14 cellular contexts compared by ENCODE assay signal in the genomic region with DNA sequence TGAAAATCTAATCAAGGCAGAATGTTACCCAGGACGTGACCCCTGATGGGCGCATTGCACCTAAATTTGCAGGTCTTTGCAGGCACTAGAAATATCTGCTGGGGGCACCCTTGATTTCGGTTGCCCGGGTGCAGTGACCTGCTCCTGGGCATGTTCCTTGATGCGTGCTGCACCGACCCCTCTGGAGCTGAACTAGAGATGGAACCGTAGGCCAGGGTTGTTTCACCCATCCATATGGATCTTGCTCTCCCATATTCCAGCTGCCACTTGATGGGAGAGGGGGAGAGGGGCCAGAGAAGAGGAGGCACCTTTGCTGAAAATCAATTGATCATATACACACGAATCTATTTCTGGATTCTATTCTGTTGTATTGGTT.
"Had no signal": no experiment of that assay in that cellular context is flagged by ENCODE, and none has a peak within 500 bp of the region (broad histone marks: within the 10 kb centered on the region; RNA-seq: fewer than 3 reads in every experiment).

No MANE protein-coding gene starts in this region.

- H3K36me3 ChIP-seq: esophagus squamous epithelium, gastroesophageal sphincter, suprapubic skin, thyroid gland had no signal

- H3K27ac Mint-ChIP-seq: dendritic cell treated with granulocyte-macrophage colony-stimulating factor and Interleukin-4, amounts not matched to agents 40 ng/mL and 50 ng/mL, for 4 days; effector memory CD8-positive, alpha-beta T cell; nephron progenitor cell; type B pancreatic cell had no signal

- H3K4me3 Mint-ChIP-seq: dendritic cell treated with granulocyte-macrophage colony-stimulating factor and Interleukin-4, amounts not matched to agents 40 ng/mL and 50 ng/mL, for 4 days; effector memory CD8-positive, alpha-beta T cell; nephron progenitor cell; type B pancreatic cell had no signal

- H3K4me1 ChIP-seq: esophagus squamous epithelium, gastroesophageal sphincter, suprapubic skin, thyroid gland had no signal

- DNase-seq: effector memory CD8-positive, alpha-beta T cell; esophagus squamous epithelium; foreskin fibroblast; left colon; mammary epithelial cell; nephron progenitor cell; small intestine; stimulated activated CD4-positive, alpha-beta T cell treated with anti-CD3 and anti-CD28 coated beads, Interleukin-2, amount 100 ng/mL, for 48 hours had no signal

- H3K27me3 ChIP-seq: hepatocyte, suprapubic skin, thyroid gland had no signal

- H3K4me3 ChIP-seq: esophagus squamous epithelium, gastroesophageal sphincter, hepatocyte, suprapubic skin, thyroid gland had no signal

- ATAC-seq: effector memory CD8-positive, alpha-beta T cell; gastroesophageal sphincter; left colon had no signal

- H3K27ac ChIP-seq: esophagus squamous epithelium, gastroesophageal sphincter, hepatocyte, suprapubic skin, thyroid gland had no signal

- H3K9me3 ChIP-seq: suprapubic skin, thyroid gland had no signal

- H3K9me3 Mint-ChIP-seq: type B pancreatic cell had no signal
